Comparison of ENCODE assay signal across 7 cellular contexts in the genomic region with DNA sequence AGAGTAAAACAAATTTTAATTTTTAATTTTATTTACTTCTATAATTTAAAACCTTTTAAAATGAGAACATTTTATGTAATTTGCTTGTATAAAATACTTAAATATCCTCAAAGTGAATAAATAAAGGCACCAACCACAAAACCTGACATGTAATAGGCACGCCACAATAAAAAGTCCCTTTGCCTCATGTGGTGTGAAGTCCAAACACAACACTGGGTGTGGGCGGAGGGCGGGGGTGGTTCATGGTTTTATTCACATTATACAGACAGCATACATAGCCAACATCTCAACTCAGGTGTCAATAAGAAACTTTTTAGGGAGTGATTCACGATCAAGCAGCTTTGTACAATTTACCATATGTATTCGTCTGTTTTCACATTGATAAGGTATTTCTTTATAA.
"Had no signal": no experiment of that assay in that cellular context is flagged by ENCODE, and none has a peak within 500 bp of the region (broad histone marks: within the 10 kb centered on the region; RNA-seq: fewer than 3 reads in every experiment).

No MANE protein-coding gene starts in this region.

- DNase-seq: GDM1, GF-D8 had no signal

- FAIRE-seq: G401.6, GM12891, GM12892, GM18507, GM19239 had no signal
